In the genomic region with DNA sequence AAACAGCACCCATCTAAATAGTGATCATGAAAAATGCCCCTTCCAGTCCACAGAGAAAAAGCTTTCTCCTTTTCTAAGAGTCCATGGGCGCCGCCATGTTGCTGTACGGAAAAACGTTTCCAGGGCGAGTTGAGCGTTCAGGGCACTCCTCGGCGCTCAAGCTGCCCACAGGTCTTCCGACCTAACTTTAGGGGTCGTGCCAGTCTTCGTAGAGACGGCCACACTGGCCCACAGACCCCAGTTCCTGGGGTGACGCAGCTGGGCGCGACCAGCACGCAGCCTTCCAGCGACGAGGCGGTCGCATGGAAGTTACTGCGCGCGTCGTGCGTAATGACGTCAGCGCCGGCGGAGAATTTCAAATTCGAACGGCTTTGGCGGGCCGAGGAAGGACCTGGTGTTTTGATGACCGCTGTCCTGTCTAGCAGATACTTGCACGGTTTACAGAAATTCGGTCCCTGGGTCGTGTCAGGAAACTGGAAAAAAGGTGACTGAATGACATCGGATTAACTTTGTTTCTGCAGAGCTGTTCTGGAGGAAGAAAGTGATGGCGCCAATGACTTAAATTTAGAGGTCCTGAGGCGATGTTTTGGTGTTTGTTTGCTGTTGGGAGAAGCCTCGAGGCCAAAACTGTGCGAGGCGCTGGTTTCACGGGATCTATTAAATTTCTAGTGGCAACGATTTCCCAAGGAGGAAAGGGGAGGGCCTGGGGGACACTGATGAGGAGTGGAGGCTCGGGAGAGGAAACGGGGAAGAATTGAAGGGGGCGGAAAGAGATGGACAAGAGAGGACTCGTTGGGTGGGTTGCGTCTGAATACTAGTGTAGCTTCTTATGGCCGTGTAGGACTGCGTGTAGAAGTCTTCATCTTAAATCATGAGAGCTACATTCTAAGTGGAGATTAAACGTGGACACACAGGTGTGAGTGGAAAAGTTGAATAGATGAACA, we compare ENCODE assay signal across 8 cellular contexts. TPM values are rescaled to one million over a fixed set of nuclear protein-coding genes. Genes with fewer than 3 reads are reported as not detected.
DNase-seq lines count a peak whose midpoint lies in the region; ATAC-seq and TF ChIP-seq lines count a peak whose summit lies in the region.

A gene with protein sequence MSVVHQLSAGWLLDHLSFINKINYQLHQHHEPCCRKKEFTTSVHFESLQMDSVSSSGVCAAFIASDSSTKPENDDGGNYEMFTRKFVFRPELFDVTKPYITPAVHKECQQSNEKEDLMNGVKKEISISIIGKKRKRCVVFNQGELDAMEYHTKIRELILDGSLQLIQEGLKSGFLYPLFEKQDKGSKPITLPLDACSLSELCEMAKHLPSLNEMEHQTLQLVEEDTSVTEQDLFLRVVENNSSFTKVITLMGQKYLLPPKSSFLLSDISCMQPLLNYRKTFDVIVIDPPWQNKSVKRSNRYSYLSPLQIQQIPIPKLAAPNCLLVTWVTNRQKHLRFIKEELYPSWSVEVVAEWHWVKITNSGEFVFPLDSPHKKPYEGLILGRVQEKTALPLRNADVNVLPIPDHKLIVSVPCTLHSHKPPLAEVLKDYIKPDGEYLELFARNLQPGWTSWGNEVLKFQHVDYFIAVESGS (minus strand): TSS at position 306 of the 944 bp plus-strand sequence. CDS start 4,289 bp downstream, outside the sequence.
A gene (plus strand): TSS at position 358 of the 944 bp plus-strand sequence. CDS start 1,429 bp downstream, outside the sequence.

- ATAC-seq in HG02623 (IDR thresholded peaks at IDR 0.05; ENCODE audit: unreplicated experiment) = peak; percentile 72
- peak; percentile 81 to 88 (median 86) for ATAC-seq in T-cell (replicated peaks in 1 of 4)
- peak; percentile 94 to 98 (median 96) for ATAC-seq in heart right ventricle
- ATAC-seq in upper lobe of left lung (ENCODE audit: low FRiP score in 2 of 2) = peak; percentile 91 to 97

- H3K27me3 Mint-ChIP-seq in T-cell = no peaks in the 10 kb centered on the region

- peak within 1 kb of the TSS; percentile 99 to 100 for H3K27ac Mint-ChIP-seq in T-cell

- peak in 3 of 4 donors; percentile 39 to 69 (median 48) for TF ChIP-seq POLR2A in upper lobe of left lung (IDR thresholded peaks at IDR 0.05)

- H3K36me3 ChIP-seq in heart right ventricle (peaks cover 0 to 16% (median 3%) of the 10 kb centered on the region in 9 donors), upper lobe of left lung (peaks cover 0 to 5% (median 0%) of the 10 kb centered on the region in 4 donors)

- DNase-seq in NCI-H1092 treated with DMSO at 0.1 percent for 48 hours (lab: John Stamatoyannopoulos, UW) = peak; percentile 85
- DNase-seq in T-cell = peak; percentile 62 to 87 (median 78)
- DNase-seq in heart right ventricle = peak; percentile 85 to 86
- DNase-seq in posterior cingulate gyrus = peak; percentile 69 to 97 (median 80)
- DNase-seq in upper lobe of left lung = peak; percentile 79 to 95

- H3K4me3 Mint-ChIP-seq in T-cell = peak within 1 kb of the TSS; percentile 98 to 100 (median 99)

- TF ChIP-seq EP300 in upper lobe of left lung (IDR thresholded peaks at IDR 0.05) = no peak

- 0 to 1% (median 0%) methylated on average over 53 of the region's 53 CpGs for whole genome bisulfite sequencing in adipose tissue, 3 donors
- WGBS in heart right ventricle, 2 donors = 0 to 1% methylated on average over 53 of the region's 53 CpGs
- 0 to 1% methylated on average over 34 to 53 of the region's 53 CpGs for WGBS in upper lobe of left lung, 2 donors

- peak within 1 kb of the TSS; percentile 68 for H3K4me3 ChIP-seq in GM12875 (ENCODE audit: low read depth, low read length)
- peak within 1 kb of the TSS; percentile 47 to 88 (median 69) for H3K4me3 ChIP-seq in heart right ventricle
- H3K4me3 ChIP-seq in upper lobe of left lung = peak within 1 kb of the TSS; percentile 48 to 71 (median 66)

- H3K27me3 ChIP-seq in heart right ventricle (no peaks in the 10 kb centered on the region), upper lobe of left lung (no peaks in the 10 kb centered on the region)

- intact Hi-C loops in heart right ventricle (cut with DNase I) (loop anchor here in 9 of 10 donors (2.0 to 10.0 kb wide), 5 partner anchors 66 to 86 kb away; a partner anchor contains a TSS), posterior cingulate gyrus (cut with DNase I) (loop anchor here (1.0 kb wide), 1 partner anchor 84 kb away; a partner anchor contains a TSS)

- POLR2A ChIA-PET in T-cell (lab: Charles Lee) = interaction anchor here (0.7 to 1.8 kb wide), 8 partner anchors 34 to 119 kb away, joined by 3 to 6 read pairs (median 4); a partner anchor contains a TSS

- H3K9me3 ChIP-seq in heart right ventricle = no peaks in the 10 kb centered on the region
- no peaks in the 10 kb centered on the region for H3K9me3 ChIP-seq in upper lobe of left lung

- H3K36me3 Mint-ChIP-seq in T-cell = peaks cover 7% of the 10 kb centered on the region

- peak within 1 kb of the TSS; percentile 68 for H3K27ac ChIP-seq in adipose tissue (ENCODE audit: low read depth, low read length)
- peak within 1 kb of the TSS; percentile 92 to 99 (median 98) for H3K27ac ChIP-seq in heart right ventricle
- peak within 1 kb of the TSS; percentile 94 to 99 (median 98) for H3K27ac ChIP-seq in upper lobe of left lung

- CTCF ChIA-PET in T-cell (lab: Charles Lee) = interaction anchor here (0.5 to 2.0 kb wide), 9 partner anchors 15 to 501 kb away, joined by 3 to 19 read pairs (median 3); no protein-coding TSS in a partner anchor

- no peak for TF ChIP-seq CTCF in GM12875 (IDR thresholded peaks at IDR 0.05; ENCODE audit: borderline replicate concordance, insufficient read depth, low read depth, low read length)
- TF ChIP-seq CTCF in heart right ventricle (IDR thresholded peaks at IDR 0.05) = peak in 2 of 9 donors; percentile 2
- TF ChIP-seq CTCF in upper lobe of left lung (IDR thresholded peaks at IDR 0.05) = peak in 1 of 6 experiments; percentile 8

- no peaks in the 10 kb centered on the region for H3K9me3 Mint-ChIP-seq in T-cell

- H3K4me1 ChIP-seq in heart right ventricle (peaks cover 0 to 46% (median 18%) of the 10 kb centered on the region in 9 donors), upper lobe of left lung (peaks cover 15 to 34% (median 21%) of the 10 kb centered on the region in 4 donors)

- H3K4me1 Mint-ChIP-seq in T-cell = peaks cover 58 to 70% (median 69%) of the 10 kb centered on the region in 3 donors

RNA-seq across cellular contexts. Expression of the first gene that starts in this region (rescaled TPM):
- total RNA-seq in T-cell = 10 to 100 TPM; 15.1 to 27.7 (median 21.4) TPM
- polyA plus RNA-seq in adipose tissue = 1 to 10 TPM; 2.5 to 4.9 (median 3.9) TPM
- total RNA-seq in heart right ventricle = 1 to 10 TPM; 3.9 to 9.9 (median 5.4) TPM
- 1 to 10 TPM; 4.2 to 6.0 TPM for polyA plus RNA-seq in heart right ventricle
- total RNA-seq in upper lobe of left lung = 10 to 100 TPM in 1 of 6 donors, 1 to 10 TPM in 5; 2.7 to 11.2 (median 4.8) TPM

RNA-seq across cellular contexts. Expression of the second gene that starts in this region (rescaled TPM):
- 1 to 10 TPM; 2.3 to 8.2 (median 3.3) TPM for total RNA-seq in T-cell
- 1 to 10 TPM in 1 of 3 donors, under 1 TPM in 2; 0.16 to 4.0 (median 0.21) TPM for polyA plus RNA-seq in adipose tissue
- 1 to 10 TPM in 1 of 10 donors, under 1 TPM in 7, not detected in 2; 0.17 to 2.7 (median 0.34) TPM for total RNA-seq in heart right ventricle
- under 1 TPM; 0.33 to 0.88 TPM for polyA plus RNA-seq in heart right ventricle
- total RNA-seq in upper lobe of left lung = 1 to 10 TPM in 5 of 6 donors, under 1 TPM in 1; 0.89 to 1.8 (median 1.4) TPM

Comparison
In these comparisons a context has a peak if more than half of its experiments do, and no peak if none do; other contexts are left out.
1. Peak in every context shown above with its lines: DNase-seq, ATAC-seq, H3K4me3 ChIP-seq and H3K27ac ChIP-seq.